14 cellular contexts compared by ENCODE assay signal in the genomic region with DNA sequence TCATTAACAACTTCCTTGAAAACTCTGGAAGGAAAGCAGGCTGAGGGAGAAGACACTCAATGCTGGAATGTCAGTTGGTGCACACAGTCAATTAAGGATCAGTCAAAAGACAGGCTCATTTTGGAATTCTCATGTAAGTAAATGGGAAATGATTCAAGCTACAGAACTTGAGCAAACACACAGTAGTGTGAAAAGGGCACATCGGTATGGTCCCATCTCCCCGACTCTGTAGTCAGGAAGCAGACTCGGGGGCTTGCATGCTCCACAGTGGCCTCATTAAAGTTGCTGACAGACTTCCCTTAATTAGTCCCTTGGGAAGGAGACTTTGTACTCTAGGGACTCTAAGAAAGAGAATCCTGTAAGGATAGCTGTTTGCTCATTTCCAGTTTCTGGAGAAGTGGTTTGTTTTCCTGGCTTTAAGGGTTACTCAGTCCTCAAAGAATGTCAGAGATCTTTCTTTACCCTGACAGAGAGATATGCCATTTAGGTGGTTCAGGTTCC.
A peak's percentile ranks its signal among the peaks of the same experiment; 100 is the strongest.
DNase-seq lines count a peak whose midpoint lies in the region; FAIRE-seq and TF ChIP-seq lines count a peak whose summit lies in the region.
"Had no signal": no experiment of that assay in that cellular context is flagged by ENCODE, and none has a peak within 500 bp of the region (broad histone marks: within the 10 kb centered on the region; RNA-seq: fewer than 3 reads in every experiment).

No MANE protein-coding gene starts in this region.

- peak overlapping the region; percentile 61 for H3K9ac ChIP-seq in astrocyte (ENCODE audit: low read length)
- peak overlapping the region; percentile 38; the same call in 1 of the 2 replicates for H3K9ac ChIP-seq in iPS-20b (ENCODE audit: low read depth, low read length)

- H3K4me2 ChIP-seq in astrocyte (ENCODE audit: low read length), result peak overlapping the region; percentile 74

- no peaks in the 10 kb centered on the region for H3K79me2 ChIP-seq in astrocyte (ENCODE audit: insufficient read depth, low read length)

- H3K27ac ChIP-seq in astrocyte (ENCODE audit: low read depth, low read length) (peak overlapping the region; percentile 80), iPS-20b (ENCODE audit: low read length) (no peak overlapping the region)
- H3K27ac ChIP-seq: thoracic aorta had no signal

- H3K27me3 Mint-ChIP-seq in astrocyte (ENCODE audit: low read depth, unreplicated experiment), result no peaks in the 10 kb centered on the region

- H3K4me1 Mint-ChIP-seq in astrocyte (ENCODE audit: low read depth, unreplicated experiment), result peaks cover 31% of the 10 kb centered on the region
- H3K4me1 Mint-ChIP-seq: activated CD4-positive, alpha-beta memory T cell treated with anti-CD3 and anti-CD28 coated beads, Interleukin-2, amount 10 ng/mL, durations not matched to agents 7 days and 5 days had no signal

- H3K9me3 Mint-ChIP-seq in astrocyte (ENCODE audit: unreplicated experiment), result no peaks in the 10 kb centered on the region
- H3K9me3 Mint-ChIP-seq: activated CD4-positive, alpha-beta memory T cell treated with anti-CD3 and anti-CD28 coated beads, Interleukin-2, amount 10 ng/mL, durations not matched to agents 7 days and 5 days had no signal

- no peaks in the 10 kb centered on the region for H4K20me1 ChIP-seq in astrocyte (ENCODE audit: insufficient read depth, low read length)

- peaks cover 3% of the 10 kb centered on the region for H3K36me3 ChIP-seq in astrocyte (ENCODE audit: insufficient read depth, low read length)
- no peaks in the 10 kb centered on the region for H3K36me3 ChIP-seq in iPS-20b (ENCODE audit: insufficient read depth, low read depth, low read length)
- H3K36me3 ChIP-seq: thoracic aorta had no signal

- H3K4me1 ChIP-seq in astrocyte (ENCODE audit: insufficient read depth, low read length), result peaks cover 11% of the 10 kb centered on the region
- peaks cover 27% of the 10 kb centered on the region for H3K4me1 ChIP-seq in iPS-20b (ENCODE audit: insufficient read depth, low read length)

- TF ChIP-seq CTCF in AG04449 (IDR thresholded peaks at IDR 0.05; ENCODE audit: insufficient read depth, low read length, missing control alignments) (no peak), astrocyte (IDR thresholded peaks at IDR 0.05; ENCODE audit: insufficient read depth, low read depth, low read length) (no peak)

- H3K4me3 Mint-ChIP-seq in astrocyte (ENCODE audit: unreplicated experiment), result no peak overlapping the region
- H3K4me3 Mint-ChIP-seq: activated CD4-positive, alpha-beta memory T cell treated with anti-CD3 and anti-CD28 coated beads, Interleukin-2, amount 10 ng/mL, durations not matched to agents 7 days and 5 days; CD4-positive, CD25-positive, alpha-beta regulatory T cell had no signal

- peaks cover 2% of the 10 kb centered on the region for H3K36me3 Mint-ChIP-seq in astrocyte (ENCODE audit: low read depth, unreplicated experiment)
- H3K36me3 Mint-ChIP-seq: CD4-positive, CD25-positive, alpha-beta regulatory T cell had no signal

- H3K27me3 ChIP-seq in astrocyte (ENCODE audit: insufficient read depth, low read length) (no peaks in the 10 kb centered on the region), iPS-20b (ENCODE audit: insufficient read depth, low read length) (no peaks in the 10 kb centered on the region)

- H3K4me3 ChIP-seq in AG04449 (ENCODE audit: low read depth, low read length), result peak overlapping the region; percentile 26; the same call in 1 of the 2 replicates
- H3K4me3 ChIP-seq in astrocyte (ENCODE audit: insufficient read depth, low read depth, low read length), result peak overlapping the region; percentile 12
- H3K4me3 ChIP-seq in iPS-20b (ENCODE audit: low read length), result peak overlapping the region; percentile 53
- H3K4me3 ChIP-seq: thoracic aorta had no signal

- DNase-seq in AG04449 (ENCODE audit: low read depth, low spot score) (peak; percentile 80), HTR-8/SVneo (ENCODE audit: insufficient read length, low spot score) (peak; percentile 46), astrocyte (ENCODE audit: low read depth) (peak; percentile 76), SKM-1 treated with dmso at 0.1 percent for 144 hours (lab: John Stamatoyannopoulos, UW; ENCODE audit: unreplicated experiment) (no peak), NCI-H510A (lab: John Stamatoyannopoulos, UW) (no peak), RKO (ENCODE audit: low spot score) (no peak)
- no peak for DNase-seq in stimulated activated naive CD4-positive, alpha-beta T cell treated with Interleukin-2 at 50 U/mL for 16 hours (lab: John Stamatoyannopoulos, UW)
- DNase-seq: activated CD4-positive, alpha-beta memory T cell treated with anti-CD3 and anti-CD28 coated beads, Interleukin-2, amount 10 ng/mL, durations not matched to agents 7 days and 5 days; amniotic stem cell; CD4-positive, CD25-positive, alpha-beta regulatory T cell; NCI-H1105 treated with DMSO at 0.1 percent for 48 hours; stimulated activated CD4-positive, alpha-beta T cell treated with anti-CD3 and anti-CD28 coated beads, Interleukin-4, amount 100 ng/mL, for 24 hours had no signal

- POLR2A ChIA-PET in AG04449 (lab: Yijun Ruan, JAX), result interaction anchor here (0.6 to 1.0 kb wide), 5 partner anchors 15 to 108 kb away, joined by 3 to 5 read pairs (median 4); no protein-coding TSS in a partner anchor

- FAIRE-seq in HTR-8/SVneo (lab: Jason Lieb, UNC), result no peak
- peak; percentile 94 for FAIRE-seq in astrocyte (lab: Jason Lieb, UNC)

- H2AFZ ChIP-seq in astrocyte (ENCODE audit: low read depth, low read length), result no peak overlapping the region

- peak overlapping the region; percentile 89 for H3K27ac Mint-ChIP-seq in astrocyte (ENCODE audit: unreplicated experiment)
- H3K27ac Mint-ChIP-seq: activated CD4-positive, alpha-beta memory T cell treated with anti-CD3 and anti-CD28 coated beads, Interleukin-2, amount 10 ng/mL, durations not matched to agents 7 days and 5 days; CD4-positive, CD25-positive, alpha-beta regulatory T cell had no signal

- CTCF ChIA-PET in AG04449 (lab: Yijun Ruan, JAX), result interaction anchor here (0.7 to 1.4 kb wide), 3 partner anchors 14 to 340 kb away, joined by 3 to 7 read pairs (median 3); no protein-coding TSS in a partner anchor

- H3K9me3 ChIP-seq in astrocyte (ENCODE audit: insufficient read depth, low read depth, low read length) (no peaks in the 10 kb centered on the region), iPS-20b (ENCODE audit: insufficient read depth, low read depth, low read length) (no peaks in the 10 kb centered on the region)
- H3K9me3 ChIP-seq: thoracic aorta had no signal

Comparison
In these comparisons a context has a peak if more than half of its experiments do, and no peak if none do; other contexts are left out.
1. DNase-seq: peak in AG04449 (single experiment), HTR-8/SVneo (single experiment) and astrocyte (single experiment); none in SKM-1 treated with dmso at 0.1 percent for 144 hours (single experiment), stimulated activated naive CD4-positive, alpha-beta T cell treated with Interleukin-2 at 50 U/mL for 16 hours (single experiment), NCI-H510A (single experiment) and RKO (single experiment).
2. Peak in every context shown above with its lines, with median percentiles within 50 percentile points of each other: H3K4me3 ChIP-seq.